In genomic region chr5:1108008-1108864, GRCh38 we compare ENCODE assay signal across 8 cellular contexts. TPM values are rescaled to one million over a fixed set of nuclear protein-coding genes. Genes with fewer than 3 reads are reported as not detected.
A peak's percentile ranks its signal among the peaks of the same experiment; 100 is the strongest.
DNase-seq lines count a peak whose midpoint lies in the region; ATAC-seq and TF ChIP-seq lines count a peak whose summit lies in the region.

No MANE protein-coding gene starts in this region.

- H3K4me3 Mint-ChIP-seq in naive B cell, result peak overlapping the region in 7 of 8 donors; percentile 62 to 90 (median 81)
- H3K4me3 Mint-ChIP-seq in MCF 10A (ENCODE audit: unreplicated experiment), result no peak overlapping the region

- H3K9me3 ChIP-seq in BLaER1 treated with 17β-estradiol and CSF1 and Interleukin-3, amounts not matched to agents 10 nM and 100 nM (replicated peaks in 1 of 11), result no peaks in the 10 kb centered on the region
- H3K9me3 ChIP-seq in Loucy (ENCODE audit: insufficient read depth, low read depth, low read length) (no peaks in the 10 kb centered on the region), colonic mucosa (no peaks in the 10 kb centered on the region)

- intact Hi-C loops in colonic mucosa (cut with DNase I), result no loop called here
- intact Hi-C loops in MCF 10A (cut with micrococcal nuclease), result no loop called here

- POLR2A ChIA-PET in MCF 10A (lab: Yijun Ruan, JAX) (no interaction called here), HEK293T (lab: Yijun Ruan, JAX) (no interaction called here)

- TF ChIP-seq CTCF in Loucy (conservative IDR thresholded peaks at IDR 0.05; ENCODE audit: low read length) (no peak), colonic mucosa (IDR thresholded peaks at IDR 0.05) (no peak), MCF 10A (IDR thresholded peaks at IDR 0.05; ENCODE audit: unreplicated experiment) (no peak)

- no peaks in the 10 kb centered on the region for H3F3A ChIP-seq in Loucy (ENCODE audit: low read depth)

- CTCF ChIA-PET in MCF 10A (lab: Yijun Ruan, JAX) (no interaction called here), HEK293T (lab: Yijun Ruan, JAX) (no interaction called here)

- H3K27me3 ChIP-seq in BLaER1 treated with 17β-estradiol and CSF1 and Interleukin-3, amounts not matched to agents 10 nM and 100 nM, result peaks cover 81 to 98% (median 95%) of the 10 kb centered on the region in 11 experiments
- H3K27me3 ChIP-seq in Loucy (ENCODE audit: insufficient read depth, low read length, poor library complexity, severe bottlenecking), result no peaks in the 10 kb centered on the region
- H3K27me3 ChIP-seq in colonic mucosa, result no peaks in the 10 kb centered on the region

- H3K9ac ChIP-seq in BLaER1 treated with 17β-estradiol and CSF1 and Interleukin-3, amounts not matched to agents 10 nM and 100 nM, result peak overlapping the region in 9 of 11 experiments; percentile 3 to 50 (median 34); a peak in 10 of 22 replicates
- H3K9ac ChIP-seq in Loucy (ENCODE audit: low read depth, low read length, poor library complexity, severe bottlenecking), result no peak overlapping the region
- peak overlapping the region; percentile 50 to 85 for H3K9ac ChIP-seq in colonic mucosa (ENCODE audit: low read depth in 2 of 2, low read length in 2 of 2)

- no peak for ATAC-seq in naive B cell (ENCODE audit: low read depth in 2 of 2)

- no peak for DNase-seq in colonic mucosa
- DNase-seq in naive B cell, result peak; percentile 45
- DNase-seq in HK-2 (ENCODE audit: unreplicated experiment), result no peak
- DNase-seq in NCI-H2081 treated with DMSO at 0.1 percent for 48 hours (lab: John Stamatoyannopoulos, UW), result no peak
- no peak for DNase-seq in MCF 10A (ENCODE audit: unreplicated experiment)
- DNase-seq in HEK293T (ENCODE audit: extremely low spot score), result no peak

- no peaks in the 10 kb centered on the region for H3K9me3 Mint-ChIP-seq in naive B cell
- H3K9me3 Mint-ChIP-seq in MCF 10A (ENCODE audit: unreplicated experiment), result no peaks in the 10 kb centered on the region

- peaks cover 77 to 96% (median 95%) of the 10 kb centered on the region in 10 experiments for H3K4me1 ChIP-seq in BLaER1 treated with 17β-estradiol and CSF1 and Interleukin-3, amounts not matched to agents 10 nM and 100 nM
- peaks cover 50% of the 10 kb centered on the region for H3K4me1 ChIP-seq in Loucy (ENCODE audit: insufficient read depth, low read length, poor library complexity, severe bottlenecking)
- peaks cover 40% of the 10 kb centered on the region for H3K4me1 ChIP-seq in colonic mucosa

- H3K36me3 Mint-ChIP-seq in naive B cell, result no peaks in the 10 kb centered on the region
- H3K36me3 Mint-ChIP-seq in MCF 10A (ENCODE audit: insufficient read depth, unreplicated experiment), result no peaks in the 10 kb centered on the region

- H3K9me2 ChIP-seq in Loucy (replicated peaks; ENCODE audit: low read depth, low read length), result no peaks in the 10 kb centered on the region

- H4K20me1 ChIP-seq in BLaER1 treated with 17β-estradiol and CSF1 and Interleukin-3, amounts not matched to agents 10 nM and 100 nM, result peaks cover 7 to 94% (median 78%) of the 10 kb centered on the region in 11 experiments; a peak in 20 of 22 replicates
- H4K20me1 ChIP-seq in Loucy (ENCODE audit: insufficient read depth, low read length, poor library complexity, severe bottlenecking), result no peaks in the 10 kb centered on the region

- peak overlapping the region in 5 of 6 donors; percentile 67 to 99 (median 98) for H3K27ac Mint-ChIP-seq in naive B cell
- no peak overlapping the region for H3K27ac Mint-ChIP-seq in MCF 10A (ENCODE audit: low read depth, unreplicated experiment)

- peaks cover 43% of the 10 kb centered on the region; the same call in 1 of the 2 replicates for H3K79me2 ChIP-seq in Loucy (ENCODE audit: insufficient read depth, low read length)

- peak overlapping the region; percentile 90 to 99 (median 98) for H3K4me2 ChIP-seq in BLaER1 treated with 17β-estradiol and CSF1 and Interleukin-3, amounts not matched to agents 10 nM and 100 nM
- H3K4me2 ChIP-seq in Loucy (ENCODE audit: low read depth, low read length, poor library complexity, severe bottlenecking), result peak overlapping the region; percentile 5

- H3K27ac ChIP-seq in BLaER1 treated with 17β-estradiol and CSF1 and Interleukin-3, amounts not matched to agents 10 nM and 100 nM, result peak overlapping the region in 6 of 11 experiments; percentile 5 to 36 (median 18); a peak in 5 of 22 replicates
- H3K27ac ChIP-seq in colonic mucosa, result peak overlapping the region; percentile 89

- H3K36me3 ChIP-seq in BLaER1 treated with 17β-estradiol and CSF1 and Interleukin-3, amounts not matched to agents 10 nM and 100 nM, result no peaks in the 10 kb centered on the region
- H3K36me3 ChIP-seq in Loucy (ENCODE audit: insufficient read depth, low read length), result no peaks in the 10 kb centered on the region
- H3K36me3 ChIP-seq in colonic mucosa, result no peaks in the 10 kb centered on the region

- H3K27me3 Mint-ChIP-seq in naive B cell (no peaks in the 10 kb centered on the region), MCF 10A (ENCODE audit: insufficient read depth, unreplicated experiment) (peaks cover 7% of the 10 kb centered on the region)

- no TSS peak for BruUV-seq in MCF 10A (replicated peaks; lab: Mats Ljungman, UMichigan)

- H3K4me1 Mint-ChIP-seq in naive B cell, result peaks cover 38 to 77% (median 44%) of the 10 kb centered on the region in 3 donors
- peaks cover 6% of the 10 kb centered on the region for H3K4me1 Mint-ChIP-seq in MCF 10A (ENCODE audit: insufficient read depth, unreplicated experiment)

- H3K4me3 ChIP-seq in BLaER1 treated with 17β-estradiol and CSF1 and Interleukin-3, amounts not matched to agents 10 nM and 100 nM, result peak overlapping the region in 9 of 10 experiments; percentile 12 to 60 (median 34); a peak in 18 of 20 replicates
- H3K4me3 ChIP-seq in Loucy (ENCODE audit: low read length, poor library complexity, severe bottlenecking) (no peak overlapping the region), colonic mucosa (no peak overlapping the region)

- H2AFZ ChIP-seq in Loucy (ENCODE audit: low read length), result no peak overlapping the region

TF ChIP-seq in HEK293T, 16 proteins besides CTCF, POLR2A, EP300 and RAD21:
- TF ChIP-seq L3MBTL2 (conservative IDR thresholded peaks at IDR 0.05) (no peak), SUZ12 (IDR thresholded peaks at IDR 0.05) (no peak), SP1 (IDR thresholded peaks at IDR 0.05) (no peak), BHLHE40 (IDR thresholded peaks at IDR 0.05; ENCODE audit: borderline replicate concordance) (no peak), ZNF384 (IDR thresholded peaks at IDR 0.05) (no peak)

RNA-seq across cellular contexts. Expression of gene SLC12A7, which starts 3.6 kb away (rescaled TPM):
- 10 to 100 TPM; 64.6 to 81.2 TPM for total RNA-seq in colonic mucosa
- 10 to 100 TPM in 1 of 6 donors, 1 to 10 TPM in 5; 1.9 to 15.6 (median 5.8) TPM for polyA plus RNA-seq in naive B cell (ENCODE audit: low read depth in 6 of 6)
- total RNA-seq in MCF 10A (2022), result 6.3 and 8.1 TPM in 2 replicates

Comparison
In these comparisons a context has a peak if more than half of its experiments do, and no peak if none do; other contexts are left out.
1. H3K4me3 ChIP-seq: peak in BLaER1 treated with 17β-estradiol and CSF1 and Interleukin-3, amounts not matched to agents 10 nM and 100 nM (9 of 10); none in Loucy (single experiment) and colonic mucosa (single experiment).